In the genomic region with DNA sequence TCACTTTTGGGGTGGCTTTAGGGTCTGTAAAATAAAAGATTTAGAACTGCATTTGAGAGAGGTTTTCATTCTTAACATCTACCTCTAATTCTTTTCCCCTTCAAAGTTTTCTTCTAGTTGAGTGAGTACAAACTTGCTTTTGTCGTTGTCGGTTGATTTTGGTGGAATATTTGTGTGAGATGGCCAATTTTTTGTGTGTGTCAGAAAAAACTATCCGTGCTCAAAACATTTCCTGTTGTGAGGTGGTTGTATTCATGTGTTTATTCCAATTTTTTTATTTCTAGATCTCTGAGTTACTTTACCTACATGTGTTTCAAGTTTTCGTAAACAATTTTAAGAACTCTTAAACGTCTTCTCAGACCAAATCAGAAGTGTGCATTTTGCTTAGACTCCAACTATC, we compare ENCODE assay signal across 8 cellular contexts. TPM values are rescaled to one million over a fixed set of nuclear protein-coding genes. Genes with fewer than 3 reads are reported as not detected.
DNase-seq lines count a peak whose midpoint lies in the region; ATAC-seq and TF ChIP-seq lines count a peak whose summit lies in the region.

No MANE protein-coding gene starts in this region.

- TF ChIP-seq CTCF in WERI-Rb-1 (IDR thresholded peaks at IDR 0.05; ENCODE audit: low read depth, low read length), result no peak
- TF ChIP-seq CTCF in foreskin fibroblast (IDR thresholded peaks at IDR 0.05; ENCODE audit: low read depth, low read length), result no peak
- TF ChIP-seq CTCF in retinal pigment epithelial cell (conservative IDR thresholded peaks at IDR 0.05; ENCODE audit: low read depth, low read length), result no peak

- H3K9ac ChIP-seq in GM23248, result peak overlapping the region; percentile 78

- no peak for ATAC-seq in HG02884 (IDR thresholded peaks at IDR 0.05; ENCODE audit: unreplicated experiment)

- H3K79me2 ChIP-seq in GM23248 (ENCODE audit: insufficient read depth), result peaks cover 64% of the 10 kb centered on the region

- no peaks in the 10 kb centered on the region for H3K36me3 ChIP-seq in GM23248 (ENCODE audit: low read depth)
- H3K36me3 ChIP-seq in WERI-Rb-1, result 0 out of 2 replicates have a peak, but pooled peaks cover 3% of the 10 kb centered on the region

- H3K27me3 ChIP-seq in GM23248 (replicated peaks; ENCODE audit: insufficient read depth) (no peaks in the 10 kb centered on the region), WERI-Rb-1 (ENCODE audit: insufficient read depth, low read depth, severe bottlenecking) (no peaks in the 10 kb centered on the region)

- 0 to 1% methylated on average over 5 of the region's 5 CpGs for WGBS in GM23248 (ENCODE audit: low coverage in 1 of 2, low lambda C conversion rate in 2 of 2, missing lambda C conversion rate in 2 of 2), 2 experiments

- no peaks in the 10 kb centered on the region for H3K9me2 ChIP-seq in GM23248 (ENCODE audit: insufficient read depth)

- H3K9me3 ChIP-seq in GM23248 (ENCODE audit: low read depth) (no peaks in the 10 kb centered on the region), WERI-Rb-1 (ENCODE audit: severe bottlenecking) (no peaks in the 10 kb centered on the region)

- peaks cover 33% of the 10 kb centered on the region for H3F3A ChIP-seq in GM23248 (ENCODE audit: insufficient read depth)

- H3K27ac ChIP-seq in GM23248 (peak overlapping the region; percentile 24), WERI-Rb-1 (no peak overlapping the region)

- H3K4me1 ChIP-seq in GM23248 (ENCODE audit: insufficient read depth), result peaks cover 43% of the 10 kb centered on the region

- DNase-seq in GM23248 (peak; percentile 38), WERI-Rb-1 (no peak), foreskin fibroblast (no peak), retinal pigment epithelial cell (ENCODE audit: low read depth) (no peak), RPMI8226 (no peak), NCI-H128 (lab: John Stamatoyannopoulos, UW; ENCODE audit: unreplicated experiment) (no peak), NCI-H524 treated with DMSO at 0.1 percent for 48 hours (lab: John Stamatoyannopoulos, UW) (no peak)

- peak overlapping the region; percentile 93 for H3K4me2 ChIP-seq in GM23248 (ENCODE audit: unreplicated experiment)

- in situ Hi-C loops in GM23248 (cut with MboI), result loop anchor here (10.0 kb wide), 3 partner anchors 235 to 345 kb away; no protein-coding TSS in a partner anchor

- H3K4me3 ChIP-seq in GM23248 (peak overlapping the region; percentile 86), WERI-Rb-1 (ENCODE audit: low read depth, low read length) (peak overlapping the region; percentile 89; the same call in 1 of the 2 replicates), foreskin fibroblast (ENCODE audit: low read depth in 1 of 2, low read length in 2 of 2) (peak overlapping the region; percentile 86 to 87), retinal pigment epithelial cell (ENCODE audit: low read length) (peak overlapping the region; percentile 75)

- H4K20me1 ChIP-seq in GM23248 (ENCODE audit: insufficient read depth), result no peaks in the 10 kb centered on the region

- H2AFZ ChIP-seq in GM23248, result peak overlapping the region; percentile 69

RNA-seq across cellular contexts. Expression of gene AHR, which starts 1.6 kb away (rescaled TPM):
- total RNA-seq in GM23248 (2014; rRNA removed; shearing (Covaris generic)), result 90.4 and 98.7 TPM in 2 replicates
- polyA plus RNA-seq in GM23248 (2016; fragmentation: Nextera tagmentation; extraction: Ambion mirVana), result 18.6 and 19.0 TPM in 2 replicates
